ENCODE assay signal across 9 cellular contexts in genomic region chr2:169131587-169132512, GRCh38.
DNase-seq lines count a peak whose midpoint lies in the region; ATAC-seq and TF ChIP-seq lines count a peak whose summit lies in the region.
"Had no signal": no experiment of that assay in that cellular context is flagged by ENCODE, and none has a peak within 500 bp of the region (broad histone marks: within the 10 kb centered on the region; RNA-seq: fewer than 3 reads in every experiment).

No MANE protein-coding gene starts in this region.

- H3K9me3 Mint-ChIP-seq in chondrocyte (ENCODE audit: low read depth) = no peaks in the 10 kb centered on the region

- H3K27me3 Mint-ChIP-seq in chondrocyte (ENCODE audit: low read depth) = peaks cover 7% of the 10 kb centered on the region

- no peaks in the 10 kb centered on the region for H3K27me3 ChIP-seq in lung (ENCODE audit: control insufficient read depth, insufficient read depth)

- H3K27ac ChIP-seq in C4-2B (no peak overlapping the region), lung (ENCODE audit: low read depth in 1 of 2, low read length in 1 of 2) (no peak overlapping the region)
- H3K27ac ChIP-seq: SJSA1 had no signal

- peak; percentile 64 for ATAC-seq in GM18519 (IDR thresholded peaks at IDR 0.05; ENCODE audit: low FRiP score, unreplicated experiment)
- peak; percentile 71 for ATAC-seq in HG03139 (IDR thresholded peaks at IDR 0.05; ENCODE audit: unreplicated experiment)
- ATAC-seq in lung (ENCODE audit: insufficient read depth, low FRiP score) = peak; percentile 82

- H3K4me3 Mint-ChIP-seq in chondrocyte (ENCODE audit: unreplicated experiment) = no peak overlapping the region

- peak; percentile 88 for TF ChIP-seq CTCF in C4-2B (conservative IDR thresholded peaks at IDR 0.05)
- peak; percentile 89 for TF ChIP-seq CTCF in chondrocyte (IDR thresholded peaks at IDR 0.05)
- TF ChIP-seq CTCF in lung (IDR thresholded peaks at IDR 0.05; ENCODE audit: control extremely low read depth, extremely low read depth) = peak; percentile 56

- no peaks in the 10 kb centered on the region for H3K4me1 Mint-ChIP-seq in chondrocyte (ENCODE audit: low read depth)

- 35 to 37% methylated on average over 9 of the region's 9 CpGs for WGBS in lung, 2 donors

- H3K4me1 ChIP-seq in lung (ENCODE audit: control insufficient read depth in 2 of 2, insufficient read depth in 2 of 2, low read length in 2 of 2) = no peaks in the 10 kb centered on the region
- H3K4me1 ChIP-seq: SJSA1 had no signal

- H3K36me3 ChIP-seq in lung (ENCODE audit: control insufficient read depth in 2 of 2, insufficient read depth in 2 of 2, low read length in 2 of 2) = no peaks in the 10 kb centered on the region
- H3K36me3 ChIP-seq: SJSA1 had no signal

- H3K27ac Mint-ChIP-seq in chondrocyte (ENCODE audit: unreplicated experiment) = no peak overlapping the region

- no peaks in the 10 kb centered on the region for H3K9me3 ChIP-seq in lung (ENCODE audit: control insufficient read depth in 2 of 2, insufficient read depth in 1 of 2, low read length in 1 of 2)
- H3K9me3 ChIP-seq: SJSA1 had no signal

- DNase-seq in NCI-H82 (lab: John Stamatoyannopoulos, UW) = peak; percentile 66
- DNase-seq in chondrocyte (ENCODE audit: low spot score) = no peak
- DNase-seq in lung (ENCODE audit: low spot score) = no peak
- DNase-seq in 8988T = no peak
- DNase-seq in NCI-H187 treated with DMSO at 0.1 percent for 48 hours (lab: John Stamatoyannopoulos, UW) = no peak

- H3K4me3 ChIP-seq in lung = no peak overlapping the region
- H3K4me3 ChIP-seq: SJSA1 had no signal

- H3K36me3 Mint-ChIP-seq in chondrocyte (ENCODE audit: low read depth) = no peaks in the 10 kb centered on the region
